ENCODE assay signal across 16 cellular contexts in the genomic region with DNA sequence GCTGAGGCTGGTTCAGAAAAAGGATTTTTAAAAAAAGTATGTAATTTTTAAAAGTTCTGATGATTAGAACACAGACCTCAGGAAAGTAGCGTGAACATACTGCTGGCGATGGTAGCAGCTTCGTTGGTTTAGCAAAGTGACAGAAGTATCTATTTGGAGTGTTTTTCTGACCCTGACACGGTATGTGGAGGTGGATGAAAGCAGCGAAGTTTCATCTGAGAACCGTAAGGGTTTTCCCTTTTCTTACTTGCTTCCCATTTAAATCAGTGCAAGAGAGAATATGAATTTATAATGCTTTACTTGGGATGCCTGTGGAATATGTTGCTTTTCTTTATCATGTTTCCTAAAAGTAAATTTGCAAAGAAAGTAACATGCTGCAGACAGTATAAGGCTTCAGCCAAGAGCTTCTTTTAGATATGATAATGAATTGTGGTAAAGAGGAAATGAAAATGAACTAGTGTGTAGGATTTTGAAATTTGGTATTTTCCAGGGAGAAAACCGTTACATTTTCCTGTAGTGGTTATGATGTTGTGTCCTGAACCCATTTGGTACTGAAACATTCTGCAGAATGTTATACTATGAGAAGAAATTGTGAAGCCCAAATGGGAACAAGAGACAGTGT. TPM values are rescaled to one million over a fixed set of nuclear protein-coding genes. Genes with fewer than 3 reads are reported as not detected.
DNase-seq lines count a peak whose midpoint lies in the region; ATAC-seq, FAIRE-seq and TF ChIP-seq lines count a peak whose summit lies in the region.
"Had no signal": no experiment of that assay in that cellular context is flagged by ENCODE, and none has a peak within 500 bp of the region (broad histone marks: within the 10 kb centered on the region; RNA-seq: fewer than 3 reads in every experiment).

No MANE protein-coding gene starts in this region.

- H3K9me3 ChIP-seq in HUES6 (ENCODE audit: control insufficient read depth, insufficient read depth, low read depth, low read length) (no peaks in the 10 kb centered on the region), K562 (replicated peaks; ENCODE audit: control insufficient read depth, insufficient read depth, low read depth, low read length) (peaks cover 7% of the 10 kb centered on the region)
- H3K9me3 ChIP-seq: vagina had no signal

- 0 out of 2 replicates have a peak, but pooled peaks cover 4% of the 10 kb centered on the region for H4K20me1 ChIP-seq in K562 (replicated peaks; ENCODE audit: control insufficient read depth, insufficient read depth, low read length)

- H3K4me3 Mint-ChIP-seq in activated T-cell treated with anti-CD3 and anti-CD28 coated beads, Interleukin-2, amount 50 U/mL, for 24 hours: peak overlapping the region; percentile 58
- peak overlapping the region; percentile 72 for H3K4me3 Mint-ChIP-seq in stimulated activated memory B cell treated with anti-CD40 and anti-IgM and Interleukin-4, amounts not matched to agents 10 μg/mL and 1 μg/mL and 100 μg/mL, for 72 hours

- H3K36me3 ChIP-seq in HUES6 (ENCODE audit: control insufficient read depth, insufficient read depth, low read length): peaks cover 18% of the 10 kb centered on the region
- H3K36me3 ChIP-seq in K562 (ENCODE audit: control insufficient read depth, insufficient read depth, low read length): peaks cover 22% of the 10 kb centered on the region; the same call in 2 of the 3 replicates
- H3K36me3 ChIP-seq: vagina had no signal

- in situ Hi-C loops in K562 (cut with MboI): no loop called here

- H3K4me3 ChIP-seq in HUES6 (ENCODE audit: low read depth, low read length): peak overlapping the region; percentile 96; the same call in 1 of the 2 replicates
- peak overlapping the region; percentile 17 for H3K4me3 ChIP-seq in K562
- H3K4me3 ChIP-seq: vagina had no signal

- H3K4me1 ChIP-seq in HUES6 (ENCODE audit: control insufficient read depth, insufficient read depth, low read length): peaks cover 18% of the 10 kb centered on the region
- H3K4me1 ChIP-seq in K562 (replicated peaks in 1 of 2; ENCODE audit: control insufficient read depth in 2 of 2, insufficient read depth in 2 of 2, low read length in 2 of 2): peaks cover 34 to 35% of the 10 kb centered on the region in 2 experiments; a peak in 4 of 5 replicates

- H3K9ac ChIP-seq in HUES6 (ENCODE audit: low read length) (no peak overlapping the region), K562 (ENCODE audit: insufficient read depth in 1 of 2, low read depth in 2 of 2, low read length in 2 of 2) (peak overlapping the region in 1 of 2 experiments; percentile 63; a peak in 2 of 4 replicates)

- CTCF ChIA-PET in K562 (lab: Yijun Ruan, JAX; ENCODE audit: low intra/inter-chr PET ratio): no interaction called here

- peaks cover 5% of the 10 kb centered on the region for H3K27me3 Mint-ChIP-seq in activated T-cell treated with anti-CD3 and anti-CD28 coated beads, Interleukin-2, amount 50 U/mL, for 24 hours
- no peaks in the 10 kb centered on the region for H3K27me3 Mint-ChIP-seq in stimulated activated memory B cell treated with anti-CD40 and anti-IgM and Interleukin-4, amounts not matched to agents 10 μg/mL and 1 μg/mL and 100 μg/mL, for 72 hours

- TF ChIP-seq POLR2A in K562 (conservative IDR thresholded peaks at IDR 0.05): no peak

- peaks cover 47% of the 10 kb centered on the region for H3K4me1 Mint-ChIP-seq in activated T-cell treated with anti-CD3 and anti-CD28 coated beads, Interleukin-2, amount 50 U/mL, for 24 hours (ENCODE audit: low read depth)
- H3K4me1 Mint-ChIP-seq in stimulated activated memory B cell treated with anti-CD40 and anti-IgM and Interleukin-4, amounts not matched to agents 10 μg/mL and 1 μg/mL and 100 μg/mL, for 72 hours: peaks cover 53% of the 10 kb centered on the region

- no peak for TF ChIP-seq EP300 in K562 (IDR thresholded peaks at IDR 0.05; ENCODE audit: low read length)

- DNase-seq in activated T-cell treated with anti-CD3 and anti-CD28 coated beads, Interleukin-2, amount 50 U/mL, for 24 hours: no peak
- DNase-seq in activated T-cell treated with anti-CD3 and anti-CD28 coated beads, Interleukin-2, amount 50 U/mL, for 48 hours: no peak
- no peak for DNase-seq in K562 (ENCODE audit: extremely low read depth in 1 of 4, low spot score in 3 of 4)
- no peak for DNase-seq in effector CD4-positive, alpha-beta T cell
- DNase-seq: ACHN; activated CD4-positive, alpha-beta T cell treated with anti-CD3 and anti-CD28 coated beads for 48 hours; anterior cingulate cortex; NCI-H1436 treated with DMSO at 0.1 percent for 48 hours had no signal

- no peaks in the 10 kb centered on the region for H3K9me3 Mint-ChIP-seq in activated T-cell treated with anti-CD3 and anti-CD28 coated beads, Interleukin-2, amount 50 U/mL, for 24 hours
- no peaks in the 10 kb centered on the region for H3K9me3 Mint-ChIP-seq in stimulated activated memory B cell treated with anti-CD40 and anti-IgM and Interleukin-4, amounts not matched to agents 10 μg/mL and 1 μg/mL and 100 μg/mL, for 72 hours

- peak overlapping the region; percentile 74 for H3K4me2 ChIP-seq in K562 (ENCODE audit: insufficient read depth, low read length)

- FAIRE-seq in K562 (lab: Jason Lieb, UNC): peak; percentile 15
- FAIRE-seq: keratinocyte had no signal

- H3K27me3 ChIP-seq in HUES6 (ENCODE audit: control insufficient read depth, insufficient read depth, low read length): peaks cover 16% of the 10 kb centered on the region
- H3K27me3 ChIP-seq in K562 (ENCODE audit: control insufficient read depth in 2 of 2, insufficient read depth in 2 of 2, low read length in 2 of 2): no peaks in the 10 kb centered on the region
- H3K27me3 ChIP-seq: vagina had no signal

- peaks cover 5% of the 10 kb centered on the region for H3K36me3 Mint-ChIP-seq in activated T-cell treated with anti-CD3 and anti-CD28 coated beads, Interleukin-2, amount 50 U/mL, for 24 hours (ENCODE audit: low read depth)
- peaks cover 27% of the 10 kb centered on the region for H3K36me3 Mint-ChIP-seq in stimulated activated memory B cell treated with anti-CD40 and anti-IgM and Interleukin-4, amounts not matched to agents 10 μg/mL and 1 μg/mL and 100 μg/mL, for 72 hours

- BruUV-seq in K562 (replicated peaks; lab: Mats Ljungman, UMichigan): no TSS peak

- no peak for TF ChIP-seq CTCF in K562 (IDR thresholded peaks at IDR 0.05 in 2 of 3, conservative IDR thresholded peaks at IDR 0.05 in 1 of 3; ENCODE audit: insufficient read depth in 2 of 3, low read depth in 1 of 3, low read length in 3 of 3)

- intact Hi-C loops in K562 (cut with micrococcal nuclease): loop anchor here (5.0 kb wide), 2 partner anchors 59 to 224 kb away; no protein-coding TSS in a partner anchor

- no peak for TF ChIP-seq RAD21 in K562 (CRISPR knock-in tag; conservative IDR thresholded peaks at IDR 0.05 in 1 of 2, IDR thresholded peaks at IDR 0.05 in 1 of 2)

- WGBS in K562 (ENCODE audit: insufficient coverage, low coverage, missing lambda C conversion rate): 15% methylated on average over 7 of the region's 7 CpGs

- peaks cover 81% of the 10 kb centered on the region for H3K79me2 ChIP-seq in K562 (ENCODE audit: control insufficient read depth, insufficient read depth, low read length)

- no peak overlapping the region for H2AFZ ChIP-seq in K562 (ENCODE audit: low read depth, low read length)

- H3K27ac ChIP-seq in HUES6 (ENCODE audit: low read depth, low read length) (no peak overlapping the region), K562 (ENCODE audit: extremely low read depth, low read depth, low read length) (peak overlapping the region; percentile 40; the same call in 1 of the 3 replicates)
- H3K27ac ChIP-seq: epithelial cell of prostate, vagina had no signal

- POLR2A ChIA-PET in K562 (lab: Yijun Ruan, JAX): interaction anchor here (0.6 to 1.5 kb wide), 6 partner anchors 10 to 556 kb away, joined by 3 to 6 read pairs (median 4); no protein-coding TSS in a partner anchor

- ATAC-seq in K562 (no peak), HG02981 (IDR thresholded peaks at IDR 0.05; ENCODE audit: unreplicated experiment) (no peak), GM21381 (IDR thresholded peaks at IDR 0.05; ENCODE audit: unreplicated experiment) (no peak)
- ATAC-seq in stimulated activated memory B cell treated with anti-CD40 and anti-IgM and Interleukin-4, amounts not matched to agents 10 μg/mL and 1 μg/mL and 100 μg/mL, for 72 hours: no peak
- ATAC-seq: Panc1 had no signal

- no peak overlapping the region for H3K27ac Mint-ChIP-seq in activated T-cell treated with anti-CD3 and anti-CD28 coated beads, Interleukin-2, amount 50 U/mL, for 24 hours
- peak overlapping the region; percentile 86 for H3K27ac Mint-ChIP-seq in stimulated activated memory B cell treated with anti-CD40 and anti-IgM and Interleukin-4, amounts not matched to agents 10 μg/mL and 1 μg/mL and 100 μg/mL, for 72 hours

- H3K9me1 ChIP-seq in K562 (ENCODE audit: control insufficient read depth, insufficient read depth, low read length): no peaks in the 10 kb centered on the region

TF ChIP-seq in K562, 482 proteins besides CTCF, POLR2A, EP300 and RAD21 (continues in another document):
- TF ChIP-seq EGR1 (conservative IDR thresholded peaks at IDR 0.05) (no peak), ZNF24 (IDR thresholded peaks at IDR 0.05) (no peak)
- TF ChIP-seq, protein P1, sequence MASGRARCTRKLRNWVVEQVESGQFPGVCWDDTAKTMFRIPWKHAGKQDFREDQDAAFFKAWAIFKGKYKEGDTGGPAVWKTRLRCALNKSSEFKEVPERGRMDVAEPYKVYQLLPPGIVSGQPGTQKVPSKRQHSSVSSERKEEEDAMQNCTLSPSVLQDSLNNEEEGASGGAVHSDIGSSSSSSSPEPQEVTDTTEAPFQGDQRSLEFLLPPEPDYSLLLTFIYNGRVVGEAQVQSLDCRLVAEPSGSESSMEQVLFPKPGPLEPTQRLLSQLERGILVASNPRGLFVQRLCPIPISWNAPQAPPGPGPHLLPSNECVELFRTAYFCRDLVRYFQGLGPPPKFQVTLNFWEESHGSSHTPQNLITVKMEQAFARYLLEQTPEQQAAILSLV (tag; IDR thresholded peaks at IDR 0.05): no peak

RNA-seq across cellular contexts. Expression of a gene that starts 3.9 kb away (rescaled TPM):
- 15.4 and 34.1 TPM in 2 replicates for total RNA-seq in K562 (2011; cell fraction: chromatin; rRNA removed; ENCODE audit: low replicate concordance)
- 40.4 and 52.0 TPM in 2 replicates for total RNA-seq in K562 (2011; cell fraction: nucleolus; rRNA removed)
- 27.5 and 32.1 TPM in 2 replicates for total RNA-seq in K562 (2011; cell fraction: nucleoplasm; rRNA removed)
- 27.3 and 28.5 TPM in 2 replicates for total RNA-seq in K562 (2014; rRNA removed)
- 10.6 and 10.7 TPM in 2 replicates for total RNA-seq in K562 (2014; rRNA removed; fragmentation: Illumina TruSeq; extraction: Trizol)
- total RNA-seq in K562 (2015; rRNA removed; fragmentation: Illumina TruSeq; extraction: Trizol): 13.9 and 14.7 TPM in 2 replicates
- total RNA-seq in K562 (2021): 55.1 and 60.3 TPM in 2 replicates
- polyA plus RNA-seq in K562 (2011; rRNA removed): 8.0 and 13.7 TPM in 2 replicates
- 10.9 and 33.4 TPM in 2 replicates for polyA plus RNA-seq in K562 (2011; cell fraction: cytosol; rRNA removed)
- 19.2 and 52.4 TPM in 2 replicates for polyA plus RNA-seq in K562 (2011; cell fraction: nucleus; rRNA removed)
- polyA plus RNA-seq in K562 (2012): 25.3 and 34.2 TPM in 2 replicates
- 16.5 and 19.2 TPM in 2 replicates for polyA plus RNA-seq in K562 (2014; fragmentation: Illumina TruSeq; extraction: Trizol)
- polyA plus RNA-seq in K562 (2014; fragmentation: Nextera tagmentation; extraction: Ambion mirVana): 1 to 10 TPM; 3.4 to 3.7 TPM
- 32.6 and 36.4 TPM in 2 replicates for polyA plus RNA-seq in K562 (2014; rRNA removed)
- 4.3 and 8.8 TPM in 2 replicates for polyA minus RNA-seq in K562 (2011; rRNA and poly(A)+ RNA removed)
- polyA minus RNA-seq in K562 (2011; cell fraction: cytosol; rRNA and poly(A)+ RNA removed): 17.7 and 18.6 TPM in 2 replicates
- 21.2 and 23.4 TPM in 2 replicates for polyA minus RNA-seq in K562 (2011; cell fraction: nucleus; rRNA and poly(A)+ RNA removed)
